Comparison of ENCODE assay signal across 1 cellular context in genomic region chr20:44641305-44641704, GRCh38.
A peak's percentile ranks its signal among the peaks of the same experiment; 100 is the strongest.
TF ChIP-seq lines count a peak whose summit lies in the region.

No MANE protein-coding gene starts in this region.

TF ChIP-seq in GM12878, 131 proteins besides CTCF, POLR2A, EP300 and RAD21:
- TF ChIP-seq NR2F1 (conservative IDR thresholded peaks at IDR 0.05): peak; percentile 31; the same call in 1 of the 2 replicates
- TF ChIP-seq, protein P1, sequence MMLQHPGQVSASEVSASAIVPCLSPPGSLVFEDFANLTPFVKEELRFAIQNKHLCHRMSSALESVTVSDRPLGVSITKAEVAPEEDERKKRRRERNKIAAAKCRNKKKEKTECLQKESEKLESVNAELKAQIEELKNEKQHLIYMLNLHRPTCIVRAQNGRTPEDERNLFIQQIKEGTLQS (IDR thresholded peaks at IDR 0.05; ENCODE audit: borderline replicate concordance, extremely low read depth, low read depth, low read length): no peak
- TF ChIP-seq NFYA (IDR thresholded peaks at IDR 0.05; ENCODE audit: borderline replicate concordance, low read depth, low read length): no peak
